ENCODE assay signal across 8 cellular contexts in the genomic region with DNA sequence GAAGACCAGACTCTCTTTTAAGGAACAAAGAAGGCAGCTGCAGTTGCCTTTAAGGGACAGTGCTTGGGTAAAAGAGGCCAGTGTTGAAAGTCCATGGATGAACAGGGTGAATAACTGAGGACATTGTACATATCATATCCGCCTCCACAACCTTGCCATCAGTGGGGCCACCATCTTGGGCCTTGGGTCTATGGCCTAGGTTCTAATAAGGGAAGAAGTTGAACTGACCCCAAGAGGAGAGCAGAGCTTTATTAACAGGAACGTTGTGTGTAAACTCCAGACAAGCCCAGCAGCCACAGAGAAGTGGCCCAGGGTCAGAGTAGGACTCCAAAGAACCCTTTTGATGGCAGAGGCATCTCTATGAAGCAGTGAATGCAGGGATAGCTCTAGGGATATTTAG.
"Had no signal": no experiment of that assay in that cellular context is flagged by ENCODE, and none has a peak within 500 bp of the region (broad histone marks: within the 10 kb centered on the region; RNA-seq: fewer than 3 reads in every experiment).

No MANE protein-coding gene starts in this region.

- H3K4me3 Mint-ChIP-seq: GM23338, H9, IgD-negative memory B cell had no signal

- H3K27ac ChIP-seq: HL-60 had no signal

- FAIRE-seq: H1, H54, HepG2 had no signal

- H2AFZ ChIP-seq: GM23338 had no signal

- H3K4me2 ChIP-seq: GM23338 had no signal

- DNase-seq: H9, HCEC 1CT had no signal

- H3K4me3 ChIP-seq: GM23338 had no signal

- H3K36me3 Mint-ChIP-seq: IgD-negative memory B cell had no signal

- H3K27ac Mint-ChIP-seq: GM23338, H9, IgD-negative memory B cell had no signal

- H3K4me1 Mint-ChIP-seq: GM23338, H9, IgD-negative memory B cell had no signal

- H3K9me3 Mint-ChIP-seq: H9, IgD-negative memory B cell had no signal
